Comparison of ENCODE assay signal across 8 cellular contexts in the genomic region with DNA sequence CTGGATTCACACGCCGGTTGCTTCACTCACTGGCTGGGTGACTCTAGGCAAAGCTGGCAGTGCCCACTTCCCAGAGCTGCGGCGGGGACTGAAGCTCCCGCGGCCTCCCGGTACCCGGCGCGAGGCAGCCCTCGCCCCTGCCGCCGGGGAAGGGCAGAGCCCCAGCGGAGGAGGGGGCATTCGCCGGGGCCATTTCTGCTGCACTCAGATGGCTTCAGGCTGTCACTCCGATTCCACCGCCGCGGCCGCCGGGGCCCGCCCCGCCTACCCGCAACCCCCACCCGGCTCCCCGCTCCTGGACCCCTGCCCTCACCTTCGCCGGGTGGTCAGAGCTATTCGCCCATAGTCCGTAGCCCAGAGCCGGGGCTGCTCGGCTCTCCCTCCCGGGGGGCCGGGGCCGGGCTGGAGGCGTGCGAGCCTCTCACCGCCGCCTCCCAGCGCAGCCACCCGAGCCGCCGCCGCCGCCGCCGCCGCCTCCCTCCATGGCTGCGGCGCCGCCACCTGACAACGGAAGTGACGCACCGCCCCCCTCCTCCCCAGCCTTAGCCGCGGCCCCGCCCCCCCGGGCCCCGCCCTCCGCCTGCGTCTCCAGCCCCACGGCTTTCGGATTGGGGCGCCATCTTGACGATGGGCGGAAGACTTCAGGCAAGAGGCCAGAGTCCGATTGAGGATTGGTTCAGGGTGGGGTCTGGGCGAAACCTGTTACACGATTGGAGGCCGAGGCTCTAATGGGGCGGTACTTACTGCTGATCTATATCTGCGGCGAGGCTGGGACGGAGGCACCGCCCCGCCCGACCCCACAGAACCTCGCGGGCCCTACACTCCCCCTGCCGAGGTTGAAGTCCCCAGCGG. TPM values are rescaled to one million over a fixed set of nuclear protein-coding genes. Genes with fewer than 3 reads are reported as not detected.
DNase-seq lines count a peak whose midpoint lies in the region; TF ChIP-seq lines count a peak whose summit lies in the region.

A gene with protein sequence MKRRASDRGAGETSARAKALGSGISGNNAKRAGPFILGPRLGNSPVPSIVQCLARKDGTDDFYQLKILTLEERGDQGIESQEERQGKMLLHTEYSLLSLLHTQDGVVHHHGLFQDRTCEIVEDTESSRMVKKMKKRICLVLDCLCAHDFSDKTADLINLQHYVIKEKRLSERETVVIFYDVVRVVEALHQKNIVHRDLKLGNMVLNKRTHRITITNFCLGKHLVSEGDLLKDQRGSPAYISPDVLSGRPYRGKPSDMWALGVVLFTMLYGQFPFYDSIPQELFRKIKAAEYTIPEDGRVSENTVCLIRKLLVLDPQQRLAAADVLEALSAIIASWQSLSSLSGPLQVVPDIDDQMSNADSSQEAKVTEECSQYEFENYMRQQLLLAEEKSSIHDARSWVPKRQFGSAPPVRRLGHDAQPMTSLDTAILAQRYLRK (minus strand): TSS at position 515 of the 852 bp plus-strand sequence. CDS start 24,592 bp downstream, outside the sequence.

- H3K4me1 ChIP-seq in HAP-1, result peaks cover 22% of the 10 kb centered on the region
- peaks cover 27% of the 10 kb centered on the region for H3K4me1 ChIP-seq in MM.1S (ENCODE audit: low read length)
- H3K4me1 ChIP-seq in stomach, result peaks cover 40 to 81% (median 64%) of the 10 kb centered on the region in 4 donors

- peak within 1 kb of the TSS; percentile 91 for H3K4me3 ChIP-seq in HAP-1
- H3K4me3 ChIP-seq in MM.1S (ENCODE audit: low read length), result peak within 1 kb of the TSS; percentile 85
- peak within 1 kb of the TSS; percentile 94 for H3K4me3 ChIP-seq in fibroblast of villous mesenchyme (ENCODE audit: low read depth, low read length)
- peak within 1 kb of the TSS; percentile 99 for H3K4me3 ChIP-seq in neural cell (ENCODE audit: low read length)
- peak within 1 kb of the TSS; percentile 64 to 91 (median 85) for H3K4me3 ChIP-seq in stomach

- TF ChIP-seq CTCF in MM.1S (IDR thresholded peaks at IDR 0.05; ENCODE audit: low read length) (no peak), fibroblast of villous mesenchyme (IDR thresholded peaks at IDR 0.05; ENCODE audit: insufficient read depth, low read depth, low read length) (no peak), neural cell (IDR thresholded peaks at IDR 0.05; ENCODE audit: poor library complexity, severe bottlenecking) (no peak), stomach (IDR thresholded peaks at IDR 0.05) (no peak)

- H2AFZ ChIP-seq in MM.1S (ENCODE audit: low read length), result peak within 1 kb of the TSS; percentile 46
- H2AFZ ChIP-seq in neural cell (ENCODE audit: low read depth, low read length), result peak within 1 kb of the TSS; percentile 81

- H3K9me2 ChIP-seq in MM.1S (replicated peaks; ENCODE audit: insufficient read depth, low read length), result no peaks in the 10 kb centered on the region
- H3K9me2 ChIP-seq in neural cell (ENCODE audit: insufficient read depth, low read length), result no peaks in the 10 kb centered on the region

- in situ Hi-C loops in HAP-1 (cut with MboI; ENCODE audit: low sequenced_read_pairs), result no loop called here

- H3K4me2 ChIP-seq in MM.1S (ENCODE audit: low read depth, low read length) (peak within 1 kb of the TSS; percentile 99), neural cell (ENCODE audit: low read length) (peak within 1 kb of the TSS; percentile 81)

- H3K9ac ChIP-seq in MM.1S (ENCODE audit: low read length) (peak within 1 kb of the TSS; percentile 99), neural cell (ENCODE audit: low read length) (peak within 1 kb of the TSS; percentile 89)

- H4K20me1 ChIP-seq in MM.1S (ENCODE audit: insufficient read depth, low read length), result no peaks in the 10 kb centered on the region
- no peaks in the 10 kb centered on the region for H4K20me1 ChIP-seq in neural cell (ENCODE audit: insufficient read depth)

- H3K9me3 ChIP-seq in HAP-1 (no peaks in the 10 kb centered on the region), MM.1S (replicated peaks; ENCODE audit: insufficient read depth, low read length) (no peaks in the 10 kb centered on the region), neural cell (ENCODE audit: low read length) (no peaks in the 10 kb centered on the region), stomach (no peaks in the 10 kb centered on the region)

- no peaks in the 10 kb centered on the region for H3K27me3 ChIP-seq in HAP-1 (ENCODE audit: low read depth)
- H3K27me3 ChIP-seq in MM.1S (replicated peaks; ENCODE audit: insufficient read depth, low read length), result no peaks in the 10 kb centered on the region
- no peaks in the 10 kb centered on the region for H3K27me3 ChIP-seq in neural cell (ENCODE audit: insufficient read depth, low read depth, low read length)
- H3K27me3 ChIP-seq in stomach, result no peaks in the 10 kb centered on the region

- intact Hi-C loops in stomach (cut with DNase I; ENCODE audit: low total_unique reads), result no loop called here

- TF ChIP-seq RAD21 in neural cell (conservative IDR thresholded peaks at IDR 0.05), result no peak

- TF ChIP-seq POLR2A in stomach (IDR thresholded peaks at IDR 0.05), result no peak

- peaks cover 36% of the 10 kb centered on the region for H3F3A ChIP-seq in MM.1S (ENCODE audit: insufficient read depth, low read length)
- peaks cover 6% of the 10 kb centered on the region for H3F3A ChIP-seq in neural cell (ENCODE audit: insufficient read depth, low read length, poor library complexity, severe bottlenecking)

- H3K79me2 ChIP-seq in MM.1S (ENCODE audit: low read length) (peaks cover 49% of the 10 kb centered on the region), neural cell (replicated peaks; ENCODE audit: insufficient read depth, low read length) (peaks cover 21% of the 10 kb centered on the region)

- peak; percentile 99 for DNase-seq in ELF-1 (ENCODE audit: low read depth, low spot score)
- DNase-seq in HAP-1 (ENCODE audit: low spot score in 2 of 2), result peak; percentile 98 to 99
- DNase-seq in MM.1S, result peak; percentile 99
- DNase-seq in SIG-M5 treated with dmso at 0.1 percent for 504 hours (lab: John Stamatoyannopoulos, UW; ENCODE audit: unreplicated experiment), result peak; percentile 99
- peak; percentile 98 for DNase-seq in activated gamma-delta T cell treated with Interleukin-2 at 50 U/mL for 16 hours
- peak; percentile 100 for DNase-seq in fibroblast of villous mesenchyme (ENCODE audit: low read depth)
- peak; percentile 99 for DNase-seq in stomach

- H3K36me3 ChIP-seq in HAP-1 (replicated peaks) (no peaks in the 10 kb centered on the region), MM.1S (replicated peaks; ENCODE audit: insufficient read depth, low read length) (no peaks in the 10 kb centered on the region), neural cell (ENCODE audit: insufficient read depth, low read length) (no peaks in the 10 kb centered on the region), stomach (peaks cover 0 to 16% (median 12%) of the 10 kb centered on the region in 4 donors)

- WGBS in stomach, 5 donors, result 0 to 1% (median 0%) methylated on average over 36 to 79 of the region's 82 CpGs

- TF ChIP-seq EP300 in neural cell (conservative IDR thresholded peaks at IDR 0.05; ENCODE audit: poor library complexity, severe bottlenecking) (peak; percentile 19), stomach (IDR thresholded peaks at IDR 0.05) (no peak)

- H3K27ac ChIP-seq in MM.1S (ENCODE audit: low read length), result peak within 1 kb of the TSS; percentile 99
- H3K27ac ChIP-seq in neural cell (ENCODE audit: low read length), result peak within 1 kb of the TSS; percentile 85
- H3K27ac ChIP-seq in stomach, result peak within 1 kb of the TSS; percentile 98 to 99 (median 98)

TF ChIP-seq in neural cell, 6 proteins besides CTCF, POLR2A, EP300 and RAD21:
- TF ChIP-seq TAF1 (IDR thresholded peaks at IDR 0.05; ENCODE audit: low read depth) (no peak), EZH2 (IDR thresholded peaks at IDR 0.05; ENCODE audit: borderline replicate concordance, insufficient read depth, low read length, poor library complexity, severe bottlenecking) (no peak), MXI1 (conservative IDR thresholded peaks at IDR 0.05; ENCODE audit: poor library complexity, severe bottlenecking) (peak; percentile 57), POLR2AphosphoS5 (IDR thresholded peaks at IDR 0.05) (peak; percentile 88)

RNA-seq across cellular contexts. Expression of the gene that starts here (rescaled TPM):
- total RNA-seq in fibroblast of villous mesenchyme (17.4 and 24.6 TPM in 2 replicates), stomach (10 to 100 TPM; 14.0 to 57.4 (median 28.3) TPM)
- polyA plus RNA-seq in neural cell (8.4 and 10.5 TPM in 2 replicates), stomach (10 to 100 TPM; 14.6 to 36.0 (median 32.1) TPM)
- polyA minus RNA-seq in neural cell, result 17.2 and 19.7 TPM in 2 replicates

Comparison
In these comparisons a context has a peak if more than half of its experiments do, and no peak if none do; other contexts are left out.
1. Peak in every context shown above with its lines: DNase-seq, H3K4me3 ChIP-seq and H3K27ac ChIP-seq.